Comparison of ENCODE assay signal across 16 cellular contexts in genomic region chr17:66610734-66611133, GRCh38.
DNase-seq lines count a peak whose midpoint lies in the region; ATAC-seq and TF ChIP-seq lines count a peak whose summit lies in the region.
"Had no signal": no experiment of that assay in that cellular context is flagged by ENCODE, and none has a peak within 500 bp of the region (broad histone marks: within the 10 kb centered on the region; RNA-seq: fewer than 3 reads in every experiment).

No MANE protein-coding gene starts in this region.

- intact Hi-C loops in activated T-helper 1 cell treated with anti-CD3 and anti-CD28 coated beads, Interleukin-12 subunit alpha, Interleukin-12 subunit beta, Interleukin-2, Interleukin-4 antibody, amounts not matched to agents 30 ng/mL and 10 ng/mL and 1 ng/mL, durations not matched to agents 14 hours and 24 hours and 36 hours (cut with micrococcal nuclease), result no loop called here

- TF ChIP-seq CTCF in progenitor cell of endocrine pancreas (IDR thresholded peaks at IDR 0.05; ENCODE audit: unreplicated experiment), result no peak

- peaks cover 17% of the 10 kb centered on the region for H3K4me1 Mint-ChIP-seq in activated CD4-positive, alpha-beta T cell treated with anti-CD3 and anti-CD28 coated beads, Interleukin-2, amount 10 ng/mL, durations not matched to agents 7 days and 5 days
- peaks cover 16% of the 10 kb centered on the region for H3K4me1 Mint-ChIP-seq in activated T-helper 1 cell treated with anti-CD3 and anti-CD28 coated beads, Interleukin-12 subunit alpha, Interleukin-12 subunit beta, Interleukin-2, Interleukin-4 antibody, amounts not matched to agents 30 ng/mL and 10 ng/mL and 1 ng/mL, durations not matched to agents 14 hours and 24 hours and 36 hours (ENCODE audit: low read depth)
- peaks cover 17% of the 10 kb centered on the region for H3K4me1 Mint-ChIP-seq in progenitor cell of endocrine pancreas (ENCODE audit: low read depth)
- H3K4me1 Mint-ChIP-seq in T-helper 17 cell, result peaks cover 15% of the 10 kb centered on the region

- no peak for DNase-seq in activated CD4-positive, alpha-beta T cell treated with anti-CD3 and anti-CD28 coated beads, Interleukin-2, amount 10 ng/mL, durations not matched to agents 7 days and 5 days
- no peak for DNase-seq in activated CD4-positive, alpha-beta T cell treated with anti-CD3 and anti-CD28 coated beads, Interleukin-2, amount 50 U/mL, for 48 hours
- DNase-seq in activated T-helper 1 cell treated with anti-CD3 and anti-CD28 coated beads, Interleukin-12 subunit alpha, Interleukin-12 subunit beta, Interleukin-2, Interleukin-4 antibody, amounts not matched to agents 30 ng/mL and 10 ng/mL and 1 ng/mL, durations not matched to agents 14 hours and 24 hours and 36 hours (ENCODE audit: low spot score), result no peak
- DNase-seq in epithelial cell of prostate (ENCODE audit: low read depth, low spot score) (no peak), progenitor cell of endocrine pancreas (ENCODE audit: low spot score, unreplicated experiment) (no peak), T-helper 17 cell (no peak), NOMO-1 treated with dmso at 0.1 percent for 144 hours (lab: John Stamatoyannopoulos, UW; ENCODE audit: unreplicated experiment) (no peak), inferior parietal cortex (ENCODE audit: extremely low spot score) (no peak)
- DNase-seq: 8988T, EL, GOT3, IMR-90, NCI-H1930, NCI-H2171, NCI-H82, Peyer's patch had no signal

- no peaks in the 10 kb centered on the region for H3K9me3 ChIP-seq in T-helper 17 cell (ENCODE audit: control insufficient read depth, low read length, poor library complexity, severe bottlenecking)
- H3K9me3 ChIP-seq: Peyer's patch had no signal

- peak overlapping the region; percentile 46 for H3K27ac Mint-ChIP-seq in activated CD4-positive, alpha-beta T cell treated with anti-CD3 and anti-CD28 coated beads, Interleukin-2, amount 10 ng/mL, durations not matched to agents 7 days and 5 days
- peak overlapping the region; percentile 43 for H3K27ac Mint-ChIP-seq in activated T-helper 1 cell treated with anti-CD3 and anti-CD28 coated beads, Interleukin-12 subunit alpha, Interleukin-12 subunit beta, Interleukin-2, Interleukin-4 antibody, amounts not matched to agents 30 ng/mL and 10 ng/mL and 1 ng/mL, durations not matched to agents 14 hours and 24 hours and 36 hours
- H3K27ac Mint-ChIP-seq in progenitor cell of endocrine pancreas, result peak overlapping the region; percentile 49
- H3K27ac Mint-ChIP-seq in T-helper 17 cell, result no peak overlapping the region

- H3K9me3 Mint-ChIP-seq in activated CD4-positive, alpha-beta T cell treated with anti-CD3 and anti-CD28 coated beads, Interleukin-2, amount 10 ng/mL, durations not matched to agents 7 days and 5 days, result peaks cover 39% of the 10 kb centered on the region
- H3K9me3 Mint-ChIP-seq in activated T-helper 1 cell treated with anti-CD3 and anti-CD28 coated beads, Interleukin-12 subunit alpha, Interleukin-12 subunit beta, Interleukin-2, Interleukin-4 antibody, amounts not matched to agents 30 ng/mL and 10 ng/mL and 1 ng/mL, durations not matched to agents 14 hours and 24 hours and 36 hours, result peaks cover 41% of the 10 kb centered on the region
- peaks cover 16% of the 10 kb centered on the region for H3K9me3 Mint-ChIP-seq in progenitor cell of endocrine pancreas (ENCODE audit: low read depth)

- H3K36me3 Mint-ChIP-seq in activated CD4-positive, alpha-beta T cell treated with anti-CD3 and anti-CD28 coated beads, Interleukin-2, amount 10 ng/mL, durations not matched to agents 7 days and 5 days (ENCODE audit: low read depth), result peaks cover 45% of the 10 kb centered on the region
- peaks cover 31% of the 10 kb centered on the region for H3K36me3 Mint-ChIP-seq in activated T-helper 1 cell treated with anti-CD3 and anti-CD28 coated beads, Interleukin-12 subunit alpha, Interleukin-12 subunit beta, Interleukin-2, Interleukin-4 antibody, amounts not matched to agents 30 ng/mL and 10 ng/mL and 1 ng/mL, durations not matched to agents 14 hours and 24 hours and 36 hours (ENCODE audit: low read depth)
- H3K36me3 Mint-ChIP-seq in progenitor cell of endocrine pancreas (ENCODE audit: insufficient read depth), result peaks cover 1% of the 10 kb centered on the region
- H3K36me3 Mint-ChIP-seq in T-helper 17 cell (ENCODE audit: low read depth), result no peaks in the 10 kb centered on the region

- POLR2A ChIA-PET in activated CD4-positive, alpha-beta T cell treated with anti-CD3 and anti-CD28 coated beads, Interleukin-2, amount 10 ng/mL, durations not matched to agents 7 days and 5 days (lab: Charles Lee), result no interaction called here

- H3K27me3 Mint-ChIP-seq in activated CD4-positive, alpha-beta T cell treated with anti-CD3 and anti-CD28 coated beads, Interleukin-2, amount 10 ng/mL, durations not matched to agents 7 days and 5 days, result no peaks in the 10 kb centered on the region
- H3K27me3 Mint-ChIP-seq in activated T-helper 1 cell treated with anti-CD3 and anti-CD28 coated beads, Interleukin-12 subunit alpha, Interleukin-12 subunit beta, Interleukin-2, Interleukin-4 antibody, amounts not matched to agents 30 ng/mL and 10 ng/mL and 1 ng/mL, durations not matched to agents 14 hours and 24 hours and 36 hours (ENCODE audit: insufficient read depth), result no peaks in the 10 kb centered on the region
- H3K27me3 Mint-ChIP-seq in progenitor cell of endocrine pancreas (no peaks in the 10 kb centered on the region), T-helper 17 cell (no peaks in the 10 kb centered on the region)

- peak overlapping the region; percentile 25 for H3K27ac ChIP-seq in epithelial cell of prostate
- H3K27ac ChIP-seq: Peyer's patch had no signal

- no peak overlapping the region for H3K4me3 Mint-ChIP-seq in activated CD4-positive, alpha-beta T cell treated with anti-CD3 and anti-CD28 coated beads, Interleukin-2, amount 10 ng/mL, durations not matched to agents 7 days and 5 days
- no peak overlapping the region for H3K4me3 Mint-ChIP-seq in activated T-helper 1 cell treated with anti-CD3 and anti-CD28 coated beads, Interleukin-12 subunit alpha, Interleukin-12 subunit beta, Interleukin-2, Interleukin-4 antibody, amounts not matched to agents 30 ng/mL and 10 ng/mL and 1 ng/mL, durations not matched to agents 14 hours and 24 hours and 36 hours
- H3K4me3 Mint-ChIP-seq in progenitor cell of endocrine pancreas (ENCODE audit: low read depth) (no peak overlapping the region), T-helper 17 cell (no peak overlapping the region)

- ATAC-seq in T-helper 17 cell, result no peak

- CTCF ChIA-PET in activated CD4-positive, alpha-beta T cell treated with anti-CD3 and anti-CD28 coated beads, Interleukin-2, amount 10 ng/mL, durations not matched to agents 7 days and 5 days (lab: Charles Lee), result no interaction called here
